19 cellular contexts compared by ENCODE assay signal in genomic region chr2:235204923-235205322, GRCh38.
"Had no signal": no experiment of that assay in that cellular context is flagged by ENCODE, and none has a peak within 500 bp of the region (broad histone marks: within the 10 kb centered on the region; RNA-seq: fewer than 3 reads in every experiment).

No MANE protein-coding gene starts in this region.

- H3K36me3 ChIP-seq: ascending aorta, heart right ventricle, neutrophil, spleen, upper lobe of right lung had no signal

- H3K9me3 ChIP-seq: ascending aorta, neutrophil, upper lobe of right lung had no signal

- ATAC-seq: activated CD4-positive, alpha-beta T cell treated with anti-CD3 and anti-CD28 coated beads for 36 hours; activated CD8-positive, alpha-beta T cell treated with anti-CD3 and anti-CD28 coated beads for 36 hours; activated naive CD8-positive, alpha-beta T cell treated with anti-CD3 and anti-CD28 coated beads, Interleukin-2, amount 50 U/mL, for 24 hours; heart right ventricle; left colon; natural killer cell treated with Interleukin-12 subunit alpha and Interleukin-12 subunit beta and Interleukin-15 and Interleukin-18, amount 100 ng/mL, for 72 hours; sciatic nerve; stimulated activated naive B cell treated with anti-CD40 and anti-IgM and Interleukin-4, amounts not matched to agents 10 μg/mL and 1 μg/mL and 100 μg/mL, for 72 hours; upper lobe of right lung; WTC11 had no signal

- H3K27me3 ChIP-seq: ascending aorta, neutrophil, upper lobe of right lung had no signal

- H3K27ac ChIP-seq: ascending aorta, coronary artery, heart right ventricle, neutrophil, parathyroid adenoma, spleen, upper lobe of right lung had no signal

- H3K4me3 ChIP-seq: ascending aorta, coronary artery, heart right ventricle, lung, spleen, upper lobe of right lung had no signal

- H3K4me1 ChIP-seq: ascending aorta, heart right ventricle, parathyroid adenoma, spleen, upper lobe of right lung had no signal

- DNase-seq: activated CD4-positive, alpha-beta T cell treated with anti-CD3 and anti-CD28 coated beads for 36 hours; activated CD8-positive, alpha-beta T cell treated with anti-CD3 and anti-CD28 coated beads for 36 hours; activated naive CD4-positive, alpha-beta T cell treated with anti-CD3 and anti-CD28 coated beads, Interleukin-2, amount 10 ng/mL, durations not matched to agents 7 days and 5 days; activated naive CD8-positive, alpha-beta T cell treated with anti-CD3 and anti-CD28 coated beads, Interleukin-2, amount 50 U/mL, for 24 hours; activated T-cell treated with anti-CD3 and anti-CD28 coated beads, Interleukin-2, amount 50 U/mL, for 24 hours; heart right ventricle; left colon; spleen; stimulated activated naive B cell treated with anti-CD40 and anti-IgM and Interleukin-4, amounts not matched to agents 10 μg/mL and 1 μg/mL and 100 μg/mL, for 72 hours; upper lobe of right lung had no signal

- FAIRE-seq: TTC549 had no signal
